Comparison of ENCODE assay signal across 8 cellular contexts in the genomic region with DNA sequence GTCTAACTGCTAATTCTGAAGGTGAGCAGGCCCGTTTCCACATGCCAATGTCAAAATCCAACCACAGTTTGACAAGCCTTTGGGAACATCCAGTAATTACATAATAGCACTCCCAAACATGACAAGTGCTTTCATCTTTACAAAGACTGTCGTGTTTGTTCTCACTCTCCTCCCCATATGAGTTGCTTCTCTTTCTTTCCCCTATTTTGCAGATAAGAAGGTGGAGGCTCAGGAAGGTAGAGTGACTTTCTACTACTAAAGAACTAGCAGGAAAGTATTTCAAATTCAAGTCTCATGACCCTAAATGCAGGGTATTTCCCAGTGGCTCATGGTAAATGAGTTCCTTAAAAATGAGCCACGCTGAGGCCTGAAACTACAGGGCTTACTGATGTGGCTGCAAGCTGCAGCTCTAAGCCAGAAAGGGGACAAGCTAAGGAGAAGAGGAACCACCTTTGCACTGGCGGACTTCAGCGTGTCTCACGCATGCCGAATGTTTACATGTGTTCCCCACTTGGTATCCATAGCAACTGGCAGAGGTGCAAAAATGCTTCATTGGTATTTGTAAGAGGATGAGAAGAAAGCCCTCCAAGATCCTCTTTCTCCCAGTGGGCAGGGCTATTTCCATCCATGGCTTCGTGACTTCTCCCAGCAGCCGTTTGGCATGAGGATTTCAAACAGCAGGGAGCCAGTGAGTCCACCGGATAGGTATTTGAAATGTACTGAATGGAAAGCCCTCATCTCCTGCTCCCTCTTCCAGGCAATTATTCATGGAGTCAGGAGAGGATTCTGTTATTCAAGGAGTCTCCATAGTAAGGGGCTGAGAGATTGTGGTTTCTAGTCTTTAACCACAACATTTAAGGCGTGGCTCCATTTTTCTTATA. TPM values are rescaled to one million over a fixed set of nuclear protein-coding genes. Genes with fewer than 3 reads are reported as not detected.
A peak's percentile ranks its signal among the peaks of the same experiment; 100 is the strongest.
DNase-seq lines count a peak whose midpoint lies in the region; ATAC-seq, FAIRE-seq and TF ChIP-seq lines count a peak whose summit lies in the region.

No MANE protein-coding gene starts in this region.

- in situ Hi-C loops in Panc1 (cut with HindIII; ENCODE audit: low pct_unique_long_range_greater_than_20kb, low sequenced_read_pairs): no loop called here

- H3K27me3 Mint-ChIP-seq in activated naive CD4-positive, alpha-beta T cell treated with anti-CD3 and anti-CD28 coated beads for 36 hours (ENCODE audit: low read depth): no peaks in the 10 kb centered on the region

- DNase-seq in Panc1 (ENCODE audit: low read depth, low spot score) (peak; percentile 47), heart left ventricle (peak in 4 of 5 donors; percentile 42 to 69 (median 52)), NCI-H774 (lab: John Stamatoyannopoulos, UW) (no peak), kidney (no peak)
- DNase-seq in activated naive CD4-positive, alpha-beta T cell treated with anti-CD3 and anti-CD28 coated beads for 36 hours: peak; percentile 89

- TSS peak; percentile 93 for BruUV-seq in Panc1 (replicated peaks; lab: Mats Ljungman, UMichigan)

- H3K9ac ChIP-seq in skeletal muscle tissue (ENCODE audit: low read depth in 1 of 3, low read length in 3 of 3): peak overlapping the region in 1 of 3 donors; percentile 28
- no peak overlapping the region for H3K9ac ChIP-seq in kidney (ENCODE audit: low read length in 2 of 2)

- FAIRE-seq in kidney (lab: Jason Lieb, UNC): no peak

- no peak for TF ChIP-seq POLR2A in heart left ventricle (IDR thresholded peaks at IDR 0.05)

- H3K27ac Mint-ChIP-seq in activated naive CD4-positive, alpha-beta T cell treated with anti-CD3 and anti-CD28 coated beads for 36 hours: peak overlapping the region; percentile 90

- H3K9me3 ChIP-seq in Panc1 (ENCODE audit: control insufficient read depth, insufficient read depth, low read depth, low read length) (peaks cover 3% of the 10 kb centered on the region; the same call in 1 of the 2 replicates), heart left ventricle (no peaks in the 10 kb centered on the region), skeletal muscle tissue (ENCODE audit: control insufficient read depth in 3 of 3, low read length in 3 of 3) (peaks cover 0 to 2% (median 0%) of the 10 kb centered on the region in 3 donors), kidney (ENCODE audit: control insufficient read depth in 1 of 2, low read length in 2 of 2) (no peaks in the 10 kb centered on the region)

- no peak for TF ChIP-seq CTCF in Panc1 (IDR thresholded peaks at IDR 0.05)
- TF ChIP-seq CTCF in heart left ventricle (IDR thresholded peaks at IDR 0.05): no peak
- no peak for TF ChIP-seq CTCF in kidney (IDR thresholded peaks at IDR 0.05; ENCODE audit: borderline replicate concordance, extremely low read depth, insufficient read depth)

- H3K4me3 ChIP-seq in Panc1 (ENCODE audit: low read depth in 2 of 2, low read length in 2 of 2): peak overlapping the region; percentile 11 to 36; a peak in 3 of 4 replicates
- peak overlapping the region in 1 of 12 donors; percentile 30 for H3K4me3 ChIP-seq in heart left ventricle
- no peak overlapping the region for H3K4me3 ChIP-seq in skeletal muscle tissue (ENCODE audit: low read length in 3 of 3)
- H3K4me3 ChIP-seq in kidney (ENCODE audit: low read length in 2 of 2): no peak overlapping the region

- no peaks in the 10 kb centered on the region for H3K36me3 Mint-ChIP-seq in activated naive CD4-positive, alpha-beta T cell treated with anti-CD3 and anti-CD28 coated beads for 36 hours (ENCODE audit: low read depth)

- H3K27me3 ChIP-seq in Panc1 (ENCODE audit: control insufficient read depth, insufficient read depth, low read length): no peaks in the 10 kb centered on the region
- H3K27me3 ChIP-seq in heart left ventricle: no peaks in the 10 kb centered on the region
- no peaks in the 10 kb centered on the region for H3K27me3 ChIP-seq in skeletal muscle tissue (ENCODE audit: control insufficient read depth in 3 of 3, insufficient read depth in 3 of 3, low read length in 3 of 3)

- H3K9me3 Mint-ChIP-seq in activated naive CD4-positive, alpha-beta T cell treated with anti-CD3 and anti-CD28 coated beads for 36 hours: peaks cover 3% of the 10 kb centered on the region

- H3K27ac ChIP-seq in Panc1 (ENCODE audit: low read length) (peak overlapping the region; percentile 98), heart left ventricle (peak overlapping the region in 6 of 12 donors; percentile 2 to 87 (median 34)), skeletal muscle tissue (ENCODE audit: low read depth, low read length) (peak overlapping the region; percentile 83), kidney (ENCODE audit: low read depth in 2 of 2, low read length in 2 of 2) (no peak overlapping the region)

- peak overlapping the region; percentile 66 for H3K4me3 Mint-ChIP-seq in activated naive CD4-positive, alpha-beta T cell treated with anti-CD3 and anti-CD28 coated beads for 36 hours

- CTCF ChIA-PET in Panc1 (lab: Charles Lee): no interaction called here
- CTCF ChIA-PET in activated naive CD4-positive, alpha-beta T cell treated with anti-CD3 and anti-CD28 coated beads for 36 hours (lab: Charles Lee): interaction anchor here (0.7 to 2.2 kb wide), 5 partner anchors 23 to 58 kb away, joined by 3 to 6 read pairs (median 4); partner anchors contain the start of gene CD44

- 55 to 65% (median 63%) methylated on average over 11 of the region's 11 CpGs for WGBS in heart left ventricle, 4 donors

- H3K4me1 Mint-ChIP-seq in activated naive CD4-positive, alpha-beta T cell treated with anti-CD3 and anti-CD28 coated beads for 36 hours (ENCODE audit: low read depth): peaks cover 91% of the 10 kb centered on the region

- peak; percentile 65 for ATAC-seq in GM18867 (IDR thresholded peaks at IDR 0.05; ENCODE audit: unreplicated experiment)
- ATAC-seq in HG02973 (IDR thresholded peaks at IDR 0.05; ENCODE audit: unreplicated experiment): peak; percentile 67
- peak; percentile 81 for ATAC-seq in Panc1
- ATAC-seq in heart left ventricle: peak in 3 of 4 donors; percentile 34 to 51 (median 50)

- H3K4me1 ChIP-seq in Panc1 (ENCODE audit: control insufficient read depth, insufficient read depth, low read length) (peaks cover 52% of the 10 kb centered on the region), heart left ventricle (peaks cover 0 to 75% (median 40%) of the 10 kb centered on the region in 12 donors), skeletal muscle tissue (ENCODE audit: control insufficient read depth in 3 of 3, insufficient read depth in 3 of 3, low read length in 3 of 3) (peaks cover 41 to 46% (median 45%) of the 10 kb centered on the region in 3 donors), kidney (ENCODE audit: control insufficient read depth in 1 of 2, insufficient read depth in 1 of 2, low read depth in 1 of 2, low read length in 2 of 2) (peaks cover 0 to 10% of the 10 kb centered on the region in 2 donors)

- H3K36me3 ChIP-seq in Panc1 (ENCODE audit: control insufficient read depth, insufficient read depth, low read length): no peaks in the 10 kb centered on the region
- no peaks in the 10 kb centered on the region for H3K36me3 ChIP-seq in heart left ventricle
- H3K36me3 ChIP-seq in skeletal muscle tissue (ENCODE audit: control insufficient read depth in 3 of 3, insufficient read depth in 3 of 3, low read length in 3 of 3): no peaks in the 10 kb centered on the region
- no peaks in the 10 kb centered on the region for H3K36me3 ChIP-seq in kidney (ENCODE audit: control insufficient read depth in 1 of 2, insufficient read depth in 2 of 2, low read length in 2 of 2)

- POLR2A ChIA-PET in Panc1 (lab: Charles Lee): interaction anchor here (0.9 to 1.0 kb wide), 2 partner anchors 57 to 64 kb away, joined by 3 to 11 read pairs; no protein-coding TSS in a partner anchor

- intact Hi-C loops in Panc1 (cut with micrococcal nuclease; ENCODE audit: unreplicated experiment) (loop anchor here (5.0 kb wide), 2 partner anchors 59 to 71 kb away; no protein-coding TSS in a partner anchor), heart left ventricle (cut with DNase I) (loop anchor here in 1 of 10 donors (5.0 kb wide), 1 partner anchor 46 kb away; no protein-coding TSS in a partner anchor), kidney (cut with DNase I) (no loop called here)
- intact Hi-C loops in activated naive CD4-positive, alpha-beta T cell treated with anti-CD3 and anti-CD28 coated beads for 36 hours (cut with micrococcal nuclease): loop anchor here (1.0 to 5.0 kb wide), 17 partner anchors 10 to 851 kb away; partner anchors contain the start of genes APIP and PDHX

RNA-seq across cellular contexts. Expression of gene CD44, which starts 55.5 kb away (rescaled TPM):
- total RNA-seq in Panc1 (2021; ENCODE audit: unreplicated experiment): 1,819 TPM
- polyA plus RNA-seq in Panc1 (2012; ENCODE audit: insufficient read length): 1,270 TPM
- 100 to 1,000 TPM; 389 to 405 TPM for total RNA-seq in activated naive CD4-positive, alpha-beta T cell treated with anti-CD3 and anti-CD28 coated beads for 36 hours
- 100 to 1,000 TPM in 2 of 9 donors, 10 to 100 TPM in 7; 15.1 to 210 (median 26.2) TPM for total RNA-seq in heart left ventricle
- polyA plus RNA-seq in heart left ventricle: 10 to 100 TPM in 1 of 2 donors, 1 to 10 TPM in 1; 3.9 to 37.4 TPM
- 133 TPM for total RNA-seq in skeletal muscle tissue
- total RNA-seq in kidney: 235 TPM
- polyA plus RNA-seq in kidney (ENCODE audit: insufficient read depth, low read depth, low replicate concordance): 13.8 TPM

Comparison
In these comparisons a context has a peak if more than half of its experiments do, and no peak if none do; other contexts are left out.
1. DNase-seq: peak in Panc1 (single experiment), activated naive CD4-positive, alpha-beta T cell treated with anti-CD3 and anti-CD28 coated beads for 36 hours (single experiment) and heart left ventricle (4 of 5); none in NCI-H774 (single experiment) and kidney (single experiment).
2. H3K27ac ChIP-seq: peak in Panc1 (single experiment) and skeletal muscle tissue (single experiment); none in kidney (0 of 2).
3. H3K4me3 ChIP-seq: peak in Panc1 (2 of 2); none in skeletal muscle tissue (0 of 3) and kidney (0 of 2).
4. Peak in every context shown above with its lines, with median percentiles within 50 percentile points of each other: ATAC-seq.